9 cellular contexts compared by ENCODE assay signal in genomic region chr22:49975543-49976389, GRCh38. TPM values are rescaled to one million over a fixed set of nuclear protein-coding genes. Genes with fewer than 3 reads are reported as not detected.
DNase-seq lines count a peak whose midpoint lies in the region; ATAC-seq and TF ChIP-seq lines count a peak whose summit lies in the region.
"Had no signal": no experiment of that assay in that cellular context is flagged by ENCODE, and none has a peak within 500 bp of the region (broad histone marks: within the 10 kb centered on the region; RNA-seq: fewer than 3 reads in every experiment).

No MANE protein-coding gene starts in this region.

- H3K4me1 ChIP-seq in foreskin keratinocyte = no peaks in the 10 kb centered on the region

- H3K4me1 Mint-ChIP-seq in activated CD4-positive, alpha-beta T cell treated with anti-CD3 and anti-CD28 coated beads, Interleukin-2, amount 10 ng/mL, durations not matched to agents 24 days and 14 days = peaks cover 28% of the 10 kb centered on the region

- peak overlapping the region; percentile 96 for H3K27ac Mint-ChIP-seq in activated CD4-positive, alpha-beta T cell treated with anti-CD3 and anti-CD28 coated beads, Interleukin-2, amount 10 ng/mL, durations not matched to agents 24 days and 14 days

- H3K36me3 Mint-ChIP-seq in activated CD4-positive, alpha-beta T cell treated with anti-CD3 and anti-CD28 coated beads, Interleukin-2, amount 10 ng/mL, durations not matched to agents 24 days and 14 days (ENCODE audit: low read depth) = peaks cover 24% of the 10 kb centered on the region

- no peak overlapping the region for H3K27ac ChIP-seq in foreskin keratinocyte
- H3K27ac ChIP-seq: VCaP had no signal

- DNase-seq in activated CD4-positive, alpha-beta T cell treated with anti-CD3 and anti-CD28 coated beads, Interleukin-2, amount 10 ng/mL, durations not matched to agents 24 days and 14 days = no peak
- no peak for DNase-seq in foreskin keratinocyte
- peak; percentile 62 to 76 for DNase-seq in stimulated activated CD4-positive, alpha-beta T cell treated with anti-CD3 and anti-CD28 coated beads, Interleukin-4, amount 100 ng/mL, for 4 hours
- DNase-seq in HK-2 (ENCODE audit: unreplicated experiment) = no peak
- no peak for DNase-seq in NCI-H226

- intact Hi-C loops in activated CD4-positive, alpha-beta T cell treated with anti-CD3 and anti-CD28 coated beads, Interleukin-2, amount 10 ng/mL, durations not matched to agents 24 days and 14 days (cut with micrococcal nuclease) = loop anchor here (2.0 kb wide), 2 partner anchors 39 to 43 kb away; no protein-coding TSS in a partner anchor

- H3K9me3 Mint-ChIP-seq in activated CD4-positive, alpha-beta T cell treated with anti-CD3 and anti-CD28 coated beads, Interleukin-2, amount 10 ng/mL, durations not matched to agents 24 days and 14 days = peaks cover 8% of the 10 kb centered on the region

- ATAC-seq in GM18861 (IDR thresholded peaks at IDR 0.05; ENCODE audit: unreplicated experiment) (peak; percentile 2), foreskin keratinocyte (peak; percentile 11), GM21619 (IDR thresholded peaks at IDR 0.05; ENCODE audit: unreplicated experiment) (no peak), HG03045 (IDR thresholded peaks at IDR 0.05; ENCODE audit: unreplicated experiment) (no peak)

- no peak for TF ChIP-seq CTCF in foreskin keratinocyte (conservative IDR thresholded peaks at IDR 0.05)

- peaks cover 13% of the 10 kb centered on the region for H3K27me3 ChIP-seq in foreskin keratinocyte

- peak overlapping the region; percentile 60 for H3K4me3 Mint-ChIP-seq in activated CD4-positive, alpha-beta T cell treated with anti-CD3 and anti-CD28 coated beads, Interleukin-2, amount 10 ng/mL, durations not matched to agents 24 days and 14 days

- H3K27me3 Mint-ChIP-seq in activated CD4-positive, alpha-beta T cell treated with anti-CD3 and anti-CD28 coated beads, Interleukin-2, amount 10 ng/mL, durations not matched to agents 24 days and 14 days = no peaks in the 10 kb centered on the region

RNA-seq across cellular contexts. Expression of gene PIM3, which starts 15.2 kb away (rescaled TPM):
- total RNA-seq in activated CD4-positive, alpha-beta T cell treated with anti-CD3 and anti-CD28 coated beads, Interleukin-2, amount 10 ng/mL, durations not matched to agents 24 days and 14 days = 302 and 304 TPM in 2 replicates
- 11.9 and 15.8 TPM in 2 replicates for total RNA-seq in foreskin keratinocyte
- polyA plus RNA-seq in foreskin keratinocyte = 13.6 and 16.6 TPM in 2 replicates

RNA-seq across cellular contexts. Expression of gene IL17REL, which starts 36.8 kb away (rescaled TPM):
- 0.09 and 0.14 TPM in 2 replicates for total RNA-seq in activated CD4-positive, alpha-beta T cell treated with anti-CD3 and anti-CD28 coated beads, Interleukin-2, amount 10 ng/mL, durations not matched to agents 24 days and 14 days
- total RNA-seq in foreskin keratinocyte = not detected in 2 replicates
- not detected in 2 replicates for polyA plus RNA-seq in foreskin keratinocyte

RNA-seq across cellular contexts. Expression of gene CRELD2, which starts 57.3 kb away (rescaled TPM):
- 46.8 and 47.4 TPM in 2 replicates for total RNA-seq in activated CD4-positive, alpha-beta T cell treated with anti-CD3 and anti-CD28 coated beads, Interleukin-2, amount 10 ng/mL, durations not matched to agents 24 days and 14 days
- total RNA-seq in foreskin keratinocyte = 35.9 and 43.2 TPM in 2 replicates
- 46.6 and 61.7 TPM in 2 replicates for polyA plus RNA-seq in foreskin keratinocyte

RNA-seq across cellular contexts. Expression of gene ALG12, which starts 57.5 kb away (rescaled TPM):
- total RNA-seq in activated CD4-positive, alpha-beta T cell treated with anti-CD3 and anti-CD28 coated beads, Interleukin-2, amount 10 ng/mL, durations not matched to agents 24 days and 14 days = 13.8 and 17.9 TPM in 2 replicates
- 12.7 and 15.4 TPM in 2 replicates for total RNA-seq in foreskin keratinocyte
- polyA plus RNA-seq in foreskin keratinocyte = 16.2 and 17.5 TPM in 2 replicates

Comparison
In these comparisons a context has a peak if more than half of its experiments do, and no peak if none do; other contexts are left out.
1. ATAC-seq: peak in GM18861 (single experiment) and foreskin keratinocyte (single experiment); none in GM21619 (single experiment) and HG03045 (single experiment).
2. DNase-seq: peak in stimulated activated CD4-positive, alpha-beta T cell treated with anti-CD3 and anti-CD28 coated beads, Interleukin-4, amount 100 ng/mL, for 4 hours (2 of 2); none in activated CD4-positive, alpha-beta T cell treated with anti-CD3 and anti-CD28 coated beads, Interleukin-2, amount 10 ng/mL, durations not matched to agents 24 days and 14 days (single experiment), foreskin keratinocyte (0 of 2), HK-2 (single experiment) and NCI-H226 (single experiment).
3. RNA of gene PIM3, which starts 15.2 kb away (total RNA-seq): 302 to 304 TPM in activated CD4-positive, alpha-beta T cell treated with anti-CD3 and anti-CD28 coated beads, Interleukin-2, amount 10 ng/mL, durations not matched to agents 24 days and 14 days; 11.9 to 15.8 TPM in foreskin keratinocyte; every median in the first group is over 10 times any median in the second.